Comparison of ENCODE assay signal across 5 cellular contexts in the genomic region with DNA sequence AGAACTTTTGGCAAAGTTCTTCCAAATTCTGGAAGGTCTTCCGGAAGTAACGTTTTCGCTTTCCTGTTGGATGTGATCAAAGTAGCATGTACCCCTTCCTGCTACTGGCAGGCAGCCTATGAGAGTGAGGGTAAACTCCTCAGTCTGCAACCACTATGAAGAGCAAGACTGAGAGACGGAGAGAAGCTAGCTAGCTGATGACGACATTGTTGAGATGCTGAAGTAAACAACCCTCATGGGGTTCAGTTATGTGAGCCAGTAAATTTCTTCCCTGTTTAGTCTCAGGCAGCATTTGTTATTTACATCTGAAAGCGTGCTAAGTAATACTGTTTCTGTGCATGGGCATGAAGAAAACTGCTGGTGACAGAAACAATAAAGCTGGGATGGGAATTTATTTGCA. TPM values are rescaled to one million over a fixed set of nuclear protein-coding genes. Genes with fewer than 3 reads are reported as not detected.
DNase-seq lines count a peak whose midpoint lies in the region; ATAC-seq, FAIRE-seq and TF ChIP-seq lines count a peak whose summit lies in the region.
"Not testable (repeated sequence)": the region's sequence is repeated elsewhere in the genome, so short reads cannot be mapped to it uniquely, and the experiment has no call there.

No MANE protein-coding gene starts in this region.

- H3K4me3 ChIP-seq in bronchial epithelial cell (ENCODE audit: low read depth, low read length); keratinocyte (ENCODE audit: control insufficient read depth in 2 of 3, extremely low read depth in 1 of 3, insufficient read depth in 2 of 3, low read depth in 1 of 3, low read length in 3 of 3): not testable (repeated sequence)

- H3K27me3 ChIP-seq in bronchial epithelial cell (ENCODE audit: control insufficient read depth, insufficient read depth, low read length); keratinocyte (ENCODE audit: control insufficient read depth, extremely low read depth, insufficient read depth, low read length): not testable (repeated sequence)

- peak; percentile 18; the same call in 2 of the 3 replicates for ATAC-seq in SK-N-SH treated with all-trans-retinoic acid at 6 μM for 48 hours

- TF ChIP-seq POLR2A in GM12891 (IDR thresholded peaks at IDR 0.05; ENCODE audit: low read depth, low read length): not testable (repeated sequence)

- not testable (repeated sequence) for H4K20me1 ChIP-seq in keratinocyte (ENCODE audit: control insufficient read depth, extremely low read depth, insufficient read depth, low read length)

- H3K36me3 ChIP-seq in bronchial epithelial cell (ENCODE audit: control insufficient read depth, insufficient read depth, low read length); keratinocyte (ENCODE audit: control insufficient read depth in 2 of 2, extremely low read depth in 1 of 2, insufficient read depth in 2 of 2, low read length in 2 of 2): not testable (repeated sequence)

- TF ChIP-seq CTCF in bronchial epithelial cell (IDR thresholded peaks at IDR 0.05; ENCODE audit: insufficient read depth, low read length, severe bottlenecking); keratinocyte (optimal IDR thresholded peaks at IDR 0.05 in 1 of 3, IDR thresholded peaks at IDR 0.05 in 1 of 3, conservative IDR thresholded peaks at IDR 0.05 in 1 of 3; ENCODE audit: extremely low read depth in 1 of 3, insufficient read depth in 2 of 3, low read length in 3 of 3): not testable (repeated sequence)

- FAIRE-seq in GM12891 (lab: Jason Lieb, UNC) (peak; percentile 38), GM19239 (lab: Jason Lieb, UNC) (peak; percentile 57), bronchial epithelial cell (lab: Jason Lieb, UNC) (peak; percentile 98), keratinocyte (lab: Jason Lieb, UNC) (peak; percentile 79)

- not testable (repeated sequence) for H3K4me2 ChIP-seq in keratinocyte (ENCODE audit: control insufficient read depth, extremely low read depth, insufficient read depth, low read depth, low read length)

- not testable (repeated sequence) for H2AFZ ChIP-seq in keratinocyte (ENCODE audit: control insufficient read depth, low read length)

- H3K9me1 ChIP-seq in keratinocyte (ENCODE audit: control insufficient read depth, extremely low read depth, insufficient read depth, low read length): not testable (repeated sequence)

- not testable (repeated sequence) for H3K9me3 ChIP-seq in keratinocyte (ENCODE audit: control insufficient read depth, low read depth, low read length)

- H3K9ac ChIP-seq in keratinocyte (ENCODE audit: control insufficient read depth, extremely low read depth, insufficient read depth, low read length): not testable (repeated sequence)

- dilution Hi-C loops in keratinocyte (cut with MboI; ENCODE audit: extremely low pct_ligation_motif_present, low sequenced_read_pairs): not testable (repeated sequence)

- DNase-seq in GM12891 (ENCODE audit: insufficient read length, low spot score); GM19239 (ENCODE audit: insufficient read length, low spot score); bronchial epithelial cell (ENCODE audit: low read depth); keratinocyte (ENCODE audit: low read depth, low spot score): not testable (repeated sequence)

- H3K79me2 ChIP-seq in keratinocyte (ENCODE audit: control insufficient read depth, insufficient read depth, low read length): not testable (repeated sequence)

- H3K27ac ChIP-seq in keratinocyte (ENCODE audit: control insufficient read depth, insufficient read depth, low read length): not testable (repeated sequence)

- H3K4me1 ChIP-seq in keratinocyte (ENCODE audit: control insufficient read depth, extremely low read depth, insufficient read depth, low read length): not testable (repeated sequence)

RNA-seq across cellular contexts. Expression of a gene that starts 57.6 kb away (rescaled TPM):
- 14.7 TPM for polyA plus RNA-seq in GM12891 (2012; ENCODE audit: low read depth, missing spikeins)
- total RNA-seq in bronchial epithelial cell: 20.7 and 21.6 TPM in 2 replicates
- 30.6 to 40.5 TPM (median 36.5 TPM) in 3 replicates for polyA plus RNA-seq in keratinocyte
- polyA plus RNA-seq in keratinocyte (2011; ENCODE audit: low read depth): 22.1 TPM
- polyA plus RNA-seq in keratinocyte (2011; cell fraction: cytosol; rRNA removed): 16.1 and 25.7 TPM in 2 replicates
- polyA plus RNA-seq in keratinocyte (2011; cell fraction: nucleus; rRNA removed): 59.3 and 61.2 TPM in 2 replicates
- polyA plus RNA-seq in keratinocyte (2012; ENCODE audit: low replicate concordance): 8.9 and 29.2 TPM in 2 replicates
- 26.7 to 59.4 TPM (median 32.0 TPM) in 3 replicates for polyA minus RNA-seq in keratinocyte
- 41.6 TPM for polyA minus RNA-seq in keratinocyte (2011; cell fraction: cytosol; rRNA and poly(A)+ RNA removed)
- polyA minus RNA-seq in keratinocyte (2011; cell fraction: nucleus; rRNA and poly(A)+ RNA removed): 69.0 and 109 TPM in 2 replicates

RNA-seq across cellular contexts. Expression of a gene that starts 58.3 kb away (rescaled TPM):
- 12.8 TPM for polyA plus RNA-seq in GM12891 (2012; ENCODE audit: low read depth, missing spikeins)
- 32.4 and 42.6 TPM in 2 replicates for total RNA-seq in bronchial epithelial cell
- 49.3 to 67.8 TPM (median 61.6 TPM) in 3 replicates for polyA plus RNA-seq in keratinocyte
- 54.2 TPM for polyA plus RNA-seq in keratinocyte (2011; ENCODE audit: low read depth)
- 58.2 and 59.8 TPM in 2 replicates for polyA plus RNA-seq in keratinocyte (2011; cell fraction: cytosol; rRNA removed)
- 49.4 and 57.7 TPM in 2 replicates for polyA plus RNA-seq in keratinocyte (2011; cell fraction: nucleus; rRNA removed)
- polyA plus RNA-seq in keratinocyte (2012; ENCODE audit: low replicate concordance): 30.3 and 46.8 TPM in 2 replicates
- 15.0 to 60.4 TPM (median 41.3 TPM) in 3 replicates for polyA minus RNA-seq in keratinocyte
- 27.2 TPM for polyA minus RNA-seq in keratinocyte (2011; cell fraction: cytosol; rRNA and poly(A)+ RNA removed)
- polyA minus RNA-seq in keratinocyte (2011; cell fraction: nucleus; rRNA and poly(A)+ RNA removed): 24.2 and 55.2 TPM in 2 replicates
